25 cellular contexts compared by ENCODE assay signal in genomic region chr1:91793877-91794276, GRCh38.
DNase-seq lines count a peak whose midpoint lies in the region; ATAC-seq, FAIRE-seq and TF ChIP-seq lines count a peak whose summit lies in the region.
"Had no signal": no experiment of that assay in that cellular context is flagged by ENCODE, and none has a peak within 500 bp of the region (broad histone marks: within the 10 kb centered on the region; RNA-seq: fewer than 3 reads in every experiment).

No MANE protein-coding gene starts in this region.

- TF ChIP-seq EP300 in HepG2 (IDR thresholded peaks at IDR 0.05; ENCODE audit: low read depth in 2 of 2, low read length in 2 of 2) (no peak), HepG2 (CRISPR knock-in tag; IDR thresholded peaks at IDR 0.05; ENCODE audit: borderline replicate concordance) (no peak)

- H4K20me1 ChIP-seq in HepG2 (ENCODE audit: insufficient read depth, low read length), result peaks cover 10% of the 10 kb centered on the region
- H4K20me1 ChIP-seq: BLaER1 had no signal

- TF ChIP-seq RAD21 in HepG2 (CRISPR knock-in tag; IDR thresholded peaks at IDR 0.05), result no peak

- WGBS in HepG2 (ENCODE audit: low lambda C conversion rate), result 93% methylated on average over 3 of the region's 3 CpGs
- 87% methylated on average over 3 of the region's 3 CpGs for WGBS in right lobe of liver (ENCODE audit: insufficient coverage, low coverage, low lambda C conversion rate, missing lambda C conversion rate)

- no peak for TF ChIP-seq POLR2A in HepG2 (IDR thresholded peaks at IDR 0.05; ENCODE audit: insufficient read depth in 1 of 2, low read depth in 2 of 2, low read length in 2 of 2)
- no peak for TF ChIP-seq POLR2A in right lobe of liver (IDR thresholded peaks at IDR 0.05)
- no peak for TF ChIP-seq POLR2A in uterus (IDR thresholded peaks at IDR 0.05)

- no peak for FAIRE-seq in HepG2 (lab: Jason Lieb, UNC)
- FAIRE-seq: A204.1, D721Med, GM12878, GM19239 had no signal

- no TSS peak for BruUV-seq in HepG2 (replicated peaks; lab: Mats Ljungman, UMichigan)

- H3K4me1 ChIP-seq in HepG2 (ENCODE audit: insufficient read depth, low read length) (peaks cover 35% of the 10 kb centered on the region), right lobe of liver (peaks cover 0 to 4% (median 0%) of the 10 kb centered on the region in 4 donors), uterus (peaks cover 7 to 40% of the 10 kb centered on the region in 2 donors)

- no peak overlapping the region for H3K9ac ChIP-seq in HepG2 (ENCODE audit: insufficient read depth, low read depth, low read length)
- H3K9ac ChIP-seq: BLaER1 had no signal

- peaks cover 90 to 100% of the 10 kb centered on the region in 2 donors for H3K4me1 Mint-ChIP-seq in immature natural killer cell
- peaks cover 76% of the 10 kb centered on the region for H3K4me1 Mint-ChIP-seq in nephron
- H3K4me1 Mint-ChIP-seq: B cell had no signal

- ATAC-seq in HepG2 (no peak), right lobe of liver (no peak), HG03280 (IDR thresholded peaks at IDR 0.05; ENCODE audit: unreplicated experiment) (no peak), GM19467 (IDR thresholded peaks at IDR 0.05; ENCODE audit: unreplicated experiment) (no peak)
- ATAC-seq: GM12878, GM23338, HCT116 had no signal

- H3K27ac ChIP-seq in HepG2 (ENCODE audit: extremely low read length, insufficient read depth, low read length) (no peak overlapping the region), right lobe of liver (no peak overlapping the region), uterus (peak overlapping the region; percentile 74 to 89)
- H3K27ac ChIP-seq: 22Rv1, BLaER1 had no signal

- no peak overlapping the region for H3K4me3 Mint-ChIP-seq in immature natural killer cell
- H3K4me3 Mint-ChIP-seq in nephron, result no peak overlapping the region
- H3K4me3 Mint-ChIP-seq: B cell; CD14-positive monocyte; CD4-positive, alpha-beta T cell; CD8-positive, alpha-beta memory T cell; GM23338; H9 had no signal

- in situ Hi-C loops in HepG2 (cut with HindIII; ENCODE audit: extremely low pct_ligation_motif_present, low pct_unique_long_range_greater_than_20kb), result no loop called here

- H3K9me3 Mint-ChIP-seq in immature natural killer cell, result no peaks in the 10 kb centered on the region
- H3K9me3 Mint-ChIP-seq in nephron, result peaks cover 2% of the 10 kb centered on the region
- H3K9me3 Mint-ChIP-seq: CD4-positive, alpha-beta T cell; CD8-positive, alpha-beta memory T cell had no signal

- POLR2A ChIA-PET in HepG2 (lab: Yijun Ruan, JAX), result no interaction called here

- H3K27me3 ChIP-seq in HepG2 (ENCODE audit: control insufficient read depth in 1 of 2, insufficient read depth in 2 of 2, low read length in 2 of 2) (no peaks in the 10 kb centered on the region), right lobe of liver (no peaks in the 10 kb centered on the region), uterus (no peaks in the 10 kb centered on the region)
- H3K27me3 ChIP-seq: BLaER1 had no signal

- H2AFZ ChIP-seq in HepG2 (ENCODE audit: low read length), result no peak overlapping the region
- H2AFZ ChIP-seq: GM23338 had no signal

- intact Hi-C loops in HepG2 (cut with micrococcal nuclease; ENCODE audit: unreplicated experiment) (no loop called here), right lobe of liver (cut with DNase I) (no loop called here), uterus (cut with DNase I; ENCODE audit: low total_unique reads) (no loop called here)

- no peak overlapping the region for H3K4me3 ChIP-seq in HepG2 (replicated peaks in 1 of 3; ENCODE audit: insufficient read depth in 1 of 3, low read depth in 2 of 3, low read length in 3 of 3)
- H3K4me3 ChIP-seq in right lobe of liver, result no peak overlapping the region
- no peak overlapping the region for H3K4me3 ChIP-seq in uterus
- H3K4me3 ChIP-seq: BLaER1, GM12878, GM23338 had no signal

- peaks cover 20 to 49% (median 34%) of the 10 kb centered on the region in 3 donors for H3K36me3 Mint-ChIP-seq in immature natural killer cell
- H3K36me3 Mint-ChIP-seq in nephron (ENCODE audit: low read depth), result peaks cover 19% of the 10 kb centered on the region
- H3K36me3 Mint-ChIP-seq: CD14-positive monocyte had no signal

- TF ChIP-seq CTCF in HepG2 (CRISPR knock-in tag; IDR thresholded peaks at IDR 0.05), result no peak
- no peak for TF ChIP-seq CTCF in right lobe of liver (IDR thresholded peaks at IDR 0.05)
- TF ChIP-seq CTCF in nephron (IDR thresholded peaks at IDR 0.05; ENCODE audit: unreplicated experiment in 3 of 3), result no peak
- TF ChIP-seq CTCF in uterus (IDR thresholded peaks at IDR 0.05), result no peak

- H3K36me3 ChIP-seq in HepG2 (replicated peaks in 1 of 2; ENCODE audit: control insufficient read depth in 1 of 2, insufficient read depth in 2 of 2, low read length in 2 of 2) (peaks cover 30 to 79% of the 10 kb centered on the region in 2 experiments), right lobe of liver (no peaks in the 10 kb centered on the region), uterus (no peaks in the 10 kb centered on the region)

- no peak for DNase-seq in HepG2 (ENCODE audit: low spot score)
- no peak for DNase-seq in right lobe of liver
- no peak for DNase-seq in immature natural killer cell
- no peak for DNase-seq in uterus
- no peak for DNase-seq in NCI-H1417 treated with DMSO at 0.1 percent for 48 hours (lab: John Stamatoyannopoulos, UW)
- DNase-seq: CD4-positive, alpha-beta T cell; CD8-positive, alpha-beta memory T cell; DMS 273 treated with DMSO at 0.1 percent for 48 hours; DMS79; EL; GDM1; H9 had no signal

- H3K27me3 Mint-ChIP-seq in immature natural killer cell (ENCODE audit: low read depth in 3 of 3) (peaks cover 0 to 10% (median 0%) of the 10 kb centered on the region in 3 donors), nephron (ENCODE audit: low read depth) (no peaks in the 10 kb centered on the region)
- H3K27me3 Mint-ChIP-seq: CD4-positive, alpha-beta T cell; CD8-positive, alpha-beta memory T cell had no signal

- H3K79me2 ChIP-seq in HepG2 (ENCODE audit: insufficient read depth, low read length), result peaks cover 41% of the 10 kb centered on the region

- CTCF ChIA-PET in HepG2 (lab: Yijun Ruan, JAX; ENCODE audit: low intra/inter-chr PET ratio, low total read pairs), result no interaction called here

- H3K27ac Mint-ChIP-seq in immature natural killer cell (peak overlapping the region in 5 of 6 donors; percentile 54 to 80 (median 67)), nephron (peak overlapping the region; percentile 55 to 99 (median 99))
- H3K27ac Mint-ChIP-seq: B cell; CD14-positive monocyte; CD4-positive, alpha-beta T cell; GM23338; H9 had no signal

- H3K9me3 ChIP-seq in HepG2 (ENCODE audit: low read length), result no peaks in the 10 kb centered on the region
- H3K9me3 ChIP-seq in right lobe of liver, result no peaks in the 10 kb centered on the region
- H3K9me3 ChIP-seq in uterus, result no peaks in the 10 kb centered on the region

- H3K4me2 ChIP-seq in HepG2 (ENCODE audit: low read depth, low read length), result no peak overlapping the region
- H3K4me2 ChIP-seq: BLaER1, GM23338 had no signal

TF ChIP-seq in HepG2, 621 proteins besides CTCF, POLR2A, EP300 and RAD21:
- TF ChIP-seq RELA (CRISPR knock-in tag; IDR thresholded peaks at IDR 0.05) (no peak), ONECUT2 (CRISPR knock-in tag; IDR thresholded peaks at IDR 0.05) (no peak), AGO2 (optimal IDR thresholded peaks at IDR 0.05; ENCODE audit: low read depth, low read length) (peak; percentile 52)
TF ChIP-seq in HepG2: peak in this region for 1.

Comparison
In these comparisons a context has a peak if more than half of its experiments do, and no peak if none do; other contexts are left out.
1. H3K27ac ChIP-seq: peak in uterus (2 of 2); none in HepG2 (single experiment) and right lobe of liver (0 of 3).